Comparison of ENCODE assay signal across 1 cellular context in the genomic region with DNA sequence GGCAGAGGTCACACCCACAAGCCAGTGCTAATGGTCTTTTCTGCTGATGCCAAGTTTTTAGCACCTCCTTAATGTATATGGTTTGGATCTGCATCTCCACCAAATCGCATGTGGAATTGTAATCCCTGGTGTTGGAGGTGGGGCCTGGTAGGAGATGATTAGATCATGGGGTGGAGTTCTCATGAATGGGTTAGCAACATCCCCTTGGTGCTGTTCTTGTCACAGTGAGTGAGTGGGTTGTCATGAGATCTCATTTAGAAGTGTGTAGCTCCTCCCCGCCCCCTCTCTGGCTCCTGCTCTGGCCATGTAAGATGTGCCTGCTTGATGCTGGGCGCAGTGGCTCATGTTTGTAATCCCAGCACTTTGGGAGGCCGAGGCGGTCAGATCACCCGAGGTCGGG.
TF ChIP-seq lines count a peak whose summit lies in the region.

No MANE protein-coding gene starts in this region.

TF ChIP-seq in K562, 482 proteins besides CTCF, POLR2A, EP300 and RAD21:
- TF ChIP-seq, protein P1, sequence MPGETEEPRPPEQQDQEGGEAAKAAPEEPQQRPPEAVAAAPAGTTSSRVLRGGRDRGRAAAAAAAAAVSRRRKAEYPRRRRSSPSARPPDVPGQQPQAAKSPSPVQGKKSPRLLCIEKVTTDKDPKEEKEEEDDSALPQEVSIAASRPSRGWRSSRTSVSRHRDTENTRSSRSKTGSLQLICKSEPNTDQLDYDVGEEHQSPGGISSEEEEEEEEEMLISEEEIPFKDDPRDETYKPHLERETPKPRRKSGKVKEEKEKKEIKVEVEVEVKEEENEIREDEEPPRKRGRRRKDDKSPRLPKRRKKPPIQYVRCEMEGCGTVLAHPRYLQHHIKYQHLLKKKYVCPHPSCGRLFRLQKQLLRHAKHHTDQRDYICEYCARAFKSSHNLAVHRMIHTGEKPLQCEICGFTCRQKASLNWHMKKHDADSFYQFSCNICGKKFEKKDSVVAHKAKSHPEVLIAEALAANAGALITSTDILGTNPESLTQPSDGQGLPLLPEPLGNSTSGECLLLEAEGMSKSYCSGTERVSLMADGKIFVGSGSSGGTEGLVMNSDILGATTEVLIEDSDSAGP (CRISPR knock-in tag; IDR thresholded peaks at IDR 0.05): no peak
- TF ChIP-seq, protein P2, sequence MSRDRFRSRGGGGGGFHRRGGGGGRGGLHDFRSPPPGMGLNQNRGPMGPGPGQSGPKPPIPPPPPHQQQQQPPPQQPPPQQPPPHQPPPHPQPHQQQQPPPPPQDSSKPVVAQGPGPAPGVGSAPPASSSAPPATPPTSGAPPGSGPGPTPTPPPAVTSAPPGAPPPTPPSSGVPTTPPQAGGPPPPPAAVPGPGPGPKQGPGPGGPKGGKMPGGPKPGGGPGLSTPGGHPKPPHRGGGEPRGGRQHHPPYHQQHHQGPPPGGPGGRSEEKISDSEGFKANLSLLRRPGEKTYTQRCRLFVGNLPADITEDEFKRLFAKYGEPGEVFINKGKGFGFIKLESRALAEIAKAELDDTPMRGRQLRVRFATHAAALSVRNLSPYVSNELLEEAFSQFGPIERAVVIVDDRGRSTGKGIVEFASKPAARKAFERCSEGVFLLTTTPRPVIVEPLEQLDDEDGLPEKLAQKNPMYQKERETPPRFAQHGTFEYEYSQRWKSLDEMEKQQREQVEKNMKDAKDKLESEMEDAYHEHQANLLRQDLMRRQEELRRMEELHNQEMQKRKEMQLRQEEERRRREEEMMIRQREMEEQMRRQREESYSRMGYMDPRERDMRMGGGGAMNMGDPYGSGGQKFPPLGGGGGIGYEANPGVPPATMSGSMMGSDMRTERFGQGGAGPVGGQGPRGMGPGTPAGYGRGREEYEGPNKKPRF (IDR thresholded peaks at IDR 0.05; ENCODE audit: low read depth, low read length): no peak
- TF ChIP-seq C11orf30 (IDR thresholded peaks at IDR 0.05; ENCODE audit: low read depth) (peak; percentile 36; the same call in 1 of the 2 replicates), MEIS2 (IDR thresholded peaks at IDR 0.05; ENCODE audit: partially characterized antibody) (peak; percentile 8), ETS2 (tag; IDR thresholded peaks at IDR 0.05; ENCODE audit: borderline replicate concordance, poor library complexity, severe bottlenecking) (no peak), IRF2 (CRISPR knock-in tag; IDR thresholded peaks at IDR 0.05) (no peak), RFX7 (CRISPR knock-in tag; IDR thresholded peaks at IDR 0.05) (no peak)
- TF ChIP-seq, protein P3, sequence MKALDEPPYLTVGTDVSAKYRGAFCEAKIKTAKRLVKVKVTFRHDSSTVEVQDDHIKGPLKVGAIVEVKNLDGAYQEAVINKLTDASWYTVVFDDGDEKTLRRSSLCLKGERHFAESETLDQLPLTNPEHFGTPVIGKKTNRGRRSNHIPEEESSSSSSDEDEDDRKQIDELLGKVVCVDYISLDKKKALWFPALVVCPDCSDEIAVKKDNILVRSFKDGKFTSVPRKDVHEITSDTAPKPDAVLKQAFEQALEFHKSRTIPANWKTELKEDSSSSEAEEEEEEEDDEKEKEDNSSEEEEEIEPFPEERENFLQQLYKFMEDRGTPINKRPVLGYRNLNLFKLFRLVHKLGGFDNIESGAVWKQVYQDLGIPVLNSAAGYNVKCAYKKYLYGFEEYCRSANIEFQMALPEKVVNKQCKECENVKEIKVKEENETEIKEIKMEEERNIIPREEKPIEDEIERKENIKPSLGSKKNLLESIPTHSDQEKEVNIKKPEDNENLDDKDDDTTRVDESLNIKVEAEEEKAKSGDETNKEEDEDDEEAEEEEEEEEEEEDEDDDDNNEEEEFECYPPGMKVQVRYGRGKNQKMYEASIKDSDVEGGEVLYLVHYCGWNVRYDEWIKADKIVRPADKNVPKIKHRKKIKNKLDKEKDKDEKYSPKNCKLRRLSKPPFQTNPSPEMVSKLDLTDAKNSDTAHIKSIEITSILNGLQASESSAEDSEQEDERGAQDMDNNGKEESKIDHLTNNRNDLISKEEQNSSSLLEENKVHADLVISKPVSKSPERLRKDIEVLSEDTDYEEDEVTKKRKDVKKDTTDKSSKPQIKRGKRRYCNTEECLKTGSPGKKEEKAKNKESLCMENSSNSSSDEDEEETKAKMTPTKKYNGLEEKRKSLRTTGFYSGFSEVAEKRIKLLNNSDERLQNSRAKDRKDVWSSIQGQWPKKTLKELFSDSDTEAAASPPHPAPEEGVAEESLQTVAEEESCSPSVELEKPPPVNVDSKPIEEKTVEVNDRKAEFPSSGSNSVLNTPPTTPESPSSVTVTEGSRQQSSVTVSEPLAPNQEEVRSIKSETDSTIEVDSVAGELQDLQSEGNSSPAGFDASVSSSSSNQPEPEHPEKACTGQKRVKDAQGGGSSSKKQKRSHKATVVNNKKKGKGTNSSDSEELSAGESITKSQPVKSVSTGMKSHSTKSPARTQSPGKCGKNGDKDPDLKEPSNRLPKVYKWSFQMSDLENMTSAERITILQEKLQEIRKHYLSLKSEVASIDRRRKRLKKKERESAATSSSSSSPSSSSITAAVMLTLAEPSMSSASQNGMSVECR (CRISPR knock-in tag; IDR thresholded peaks at IDR 0.05): no peak
